In genomic region chr3:125075738-125076137, GRCh38 we compare ENCODE assay signal across 1 cellular context.
TF ChIP-seq lines count a peak whose summit lies in the region.

No MANE protein-coding gene starts in this region.

TF ChIP-seq in K562, 482 proteins besides CTCF, POLR2A, EP300 and RAD21:
- TF ChIP-seq NFIX (CRISPR knock-in tag; IDR thresholded peaks at IDR 0.05; ENCODE audit: low read depth) (no peak), NR4A1 (CRISPR knock-in tag; IDR thresholded peaks at IDR 0.05) (no peak), NR4A1 (tag; IDR thresholded peaks at IDR 0.05) (no peak), SRF (CRISPR knock-in tag; IDR thresholded peaks at IDR 0.05) (no peak), SNAPC5 (CRISPR knock-in tag; IDR thresholded peaks at IDR 0.05) (no peak), ZNF143 (CRISPR knock-in tag; IDR thresholded peaks at IDR 0.05) (no peak), RUNX1 (IDR thresholded peaks at IDR 0.05; ENCODE audit: low read depth) (no peak), ZKSCAN3 (CRISPR knock-in tag; IDR thresholded peaks at IDR 0.05) (no peak), CBFA2T2 (conservative IDR thresholded peaks at IDR 0.05) (no peak)
- TF ChIP-seq, protein P1, sequence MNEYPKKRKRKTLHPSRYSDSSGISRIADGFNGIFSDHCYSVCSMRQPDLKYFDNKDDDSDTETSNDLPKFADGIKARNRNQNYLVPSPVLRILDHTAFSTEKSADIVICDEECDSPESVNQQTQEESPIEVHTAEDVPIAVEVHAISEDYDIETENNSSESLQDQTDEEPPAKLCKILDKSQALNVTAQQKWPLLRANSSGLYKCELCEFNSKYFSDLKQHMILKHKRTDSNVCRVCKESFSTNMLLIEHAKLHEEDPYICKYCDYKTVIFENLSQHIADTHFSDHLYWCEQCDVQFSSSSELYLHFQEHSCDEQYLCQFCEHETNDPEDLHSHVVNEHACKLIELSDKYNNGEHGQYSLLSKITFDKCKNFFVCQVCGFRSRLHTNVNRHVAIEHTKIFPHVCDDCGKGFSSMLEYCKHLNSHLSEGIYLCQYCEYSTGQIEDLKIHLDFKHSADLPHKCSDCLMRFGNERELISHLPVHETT (CRISPR knock-in tag; conservative IDR thresholded peaks at IDR 0.05 in 1 of 2, IDR thresholded peaks at IDR 0.05 in 1 of 2): no peak
